19 cellular contexts compared by ENCODE assay signal in the genomic region with DNA sequence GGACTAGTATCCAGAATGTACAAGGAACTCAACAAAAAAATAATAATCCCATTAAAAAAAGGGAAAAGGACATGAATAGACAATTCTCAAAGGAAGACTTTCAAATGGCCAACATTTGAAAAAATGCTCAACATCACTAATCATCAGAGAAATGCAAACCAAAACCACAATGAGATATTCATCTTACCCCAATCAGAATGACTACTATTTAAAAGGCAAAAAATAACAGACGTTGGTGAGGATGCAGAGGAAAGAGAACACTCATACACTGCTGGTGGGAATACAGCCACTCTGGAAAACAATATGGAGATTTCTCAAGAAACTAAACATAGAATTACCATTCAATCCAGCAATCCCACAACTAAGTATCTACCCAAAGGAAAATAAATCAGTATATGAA.
DNase-seq lines count a peak whose midpoint lies in the region; ATAC-seq and TF ChIP-seq lines count a peak whose summit lies in the region.
"Had no signal": no experiment of that assay in that cellular context is flagged by ENCODE, and none has a peak within 500 bp of the region (broad histone marks: within the 10 kb centered on the region; RNA-seq: fewer than 3 reads in every experiment).

No MANE protein-coding gene starts in this region.

- DNase-seq in LHCN-M2 (ENCODE audit: low read depth) (peak; percentile 45), amniotic epithelial cell (ENCODE audit: low read depth) (peak; percentile 75), foreskin melanocyte (peak; percentile 78), esophagus muscularis mucosa (ENCODE audit: extremely low spot score) (no peak), GM10248 (ENCODE audit: extremely low spot score) (no peak)
- DNase-seq: ACHN; BE2C; C1 segment of cervical spinal cord; CD4-positive, CD25-positive, alpha-beta regulatory T cell; CD8-positive, alpha-beta memory T cell; COR-L47; DMS 273 treated with DMSO at 0.1 percent for 48 hours; DMS53; DND-41; GDM1; GM23248 had no signal

- TF ChIP-seq CTCF in esophagus muscularis mucosa (IDR thresholded peaks at IDR 0.05), result no peak
- TF ChIP-seq CTCF in GM10248 (IDR thresholded peaks at IDR 0.05; ENCODE audit: control extremely low read depth, extremely low read depth, low read depth, missing control alignments), result no peak

- TF ChIP-seq POLR2A in esophagus muscularis mucosa (IDR thresholded peaks at IDR 0.05; ENCODE audit: low read depth), result no peak

- no peaks in the 10 kb centered on the region for H3K4me1 ChIP-seq in esophagus muscularis mucosa
- H3K4me1 ChIP-seq: BE2C, HAP-1 had no signal

- intact Hi-C loops in esophagus muscularis mucosa (cut with DNase I), result loop anchor here (10.0 kb wide), 1 partner anchor 563 kb away; no protein-coding TSS in a partner anchor

- no peak for ATAC-seq in GM18907 (IDR thresholded peaks at IDR 0.05; ENCODE audit: unreplicated experiment)
- ATAC-seq: HepG2 had no signal

- 63% methylated on average over 1 of the region's 1 CpG for WGBS in esophagus muscularis mucosa

- H3K27ac ChIP-seq in esophagus muscularis mucosa (replicated peaks in 1 of 4), result no peak overlapping the region
- H3K27ac ChIP-seq: GM23248 had no signal

- no peaks in the 10 kb centered on the region for H3K36me3 ChIP-seq in esophagus muscularis mucosa
- H3K36me3 ChIP-seq: BE2C, HAP-1 had no signal

- no peak for TF ChIP-seq EP300 in esophagus muscularis mucosa (IDR thresholded peaks at IDR 0.05)

- CTCF ChIA-PET in GM10248 (lab: Yijun Ruan, JAX), result no interaction called here

- no peaks in the 10 kb centered on the region for H3K27me3 ChIP-seq in esophagus muscularis mucosa
- H3K27me3 ChIP-seq: BE2C had no signal

- H3K9me3 ChIP-seq in esophagus muscularis mucosa, result peaks cover 0 to 20% (median 17%) of the 10 kb centered on the region in 4 donors
- H3K9me3 ChIP-seq: BE2C, HAP-1 had no signal

- no peak overlapping the region for H3K4me3 ChIP-seq in esophagus muscularis mucosa
- H3K4me3 ChIP-seq: GM23248, HAP-1 had no signal

- POLR2A ChIA-PET in GM10248 (lab: Yijun Ruan, JAX), result no interaction called here

Comparison
In these comparisons a context has a peak if more than half of its experiments do, and no peak if none do; other contexts are left out.
1. DNase-seq: peak in LHCN-M2 (single experiment), amniotic epithelial cell (single experiment) and foreskin melanocyte (single experiment); none in esophagus muscularis mucosa (single experiment) and GM10248 (single experiment).